ENCODE assay signal across 16 cellular contexts in the genomic region with DNA sequence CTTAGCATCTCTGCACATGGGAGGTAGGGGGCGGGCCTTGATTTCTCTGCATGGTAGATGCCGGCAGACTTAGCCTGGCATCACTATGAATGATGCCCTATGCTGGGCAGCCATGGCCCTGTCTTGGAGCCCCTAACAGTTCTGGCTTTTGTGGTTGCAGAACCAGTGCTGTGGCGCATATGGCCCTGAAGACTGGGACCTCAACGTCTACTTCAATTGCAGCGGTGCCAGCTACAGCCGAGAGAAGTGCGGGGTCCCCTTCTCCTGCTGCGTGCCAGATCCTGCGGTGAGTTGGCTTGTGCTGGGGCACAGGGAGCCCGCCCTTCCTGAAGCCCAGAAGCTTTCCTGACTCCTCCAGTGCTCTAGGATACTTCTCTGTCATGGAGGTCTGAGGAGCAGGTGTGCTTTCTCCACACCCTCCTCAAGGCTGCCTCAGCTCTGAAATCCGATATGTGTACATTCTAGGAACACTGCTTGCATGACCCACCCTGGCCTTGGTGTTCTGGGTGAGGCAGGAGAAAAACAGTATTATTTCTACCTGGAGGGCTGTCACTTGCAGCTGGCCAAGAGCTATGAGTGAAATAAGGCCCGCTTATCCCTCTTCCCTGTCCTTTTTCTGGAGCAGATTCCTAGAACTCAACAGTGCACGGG. TPM values are rescaled to one million over a fixed set of nuclear protein-coding genes. Genes with fewer than 3 reads are reported as not detected.
DNase-seq lines count a peak whose midpoint lies in the region; FAIRE-seq and TF ChIP-seq lines count a peak whose summit lies in the region.
"Had no signal": no experiment of that assay in that cellular context is flagged by ENCODE, and none has a peak within 500 bp of the region (broad histone marks: within the 10 kb centered on the region; RNA-seq: fewer than 3 reads in every experiment).

No MANE protein-coding gene starts in this region.

- intact Hi-C loops in activated CD4-positive, alpha-beta T cell treated with anti-CD3 and anti-CD28 coated beads, Interleukin-2, amount 10 ng/mL, durations not matched to agents 24 days and 14 days (cut with micrococcal nuclease) = loop anchor here (1.0 kb wide), 1 partner anchor 18 kb away; no protein-coding TSS in a partner anchor
- intact Hi-C loops in posterior vena cava (cut with DNase I) = loop anchor here in 1 of 2 donors (10.0 kb wide), 1 partner anchor 413 kb away; no protein-coding TSS in a partner anchor

- no peak overlapping the region for H3K9ac ChIP-seq in endodermal cell (ENCODE audit: extremely low read depth, low read length, poor library complexity, severe bottlenecking)

- no peak for TF ChIP-seq EP300 in Ishikawa (IDR thresholded peaks at IDR 0.05; ENCODE audit: borderline replicate concordance)

- H2AFZ ChIP-seq in hepatocyte = no peak overlapping the region

- H3K4me1 ChIP-seq in endodermal cell (ENCODE audit: control insufficient read depth, insufficient read depth, low read length) = peaks cover 3% of the 10 kb centered on the region
- H3K4me1 ChIP-seq in hepatocyte (ENCODE audit: insufficient read depth) = peaks cover 6% of the 10 kb centered on the region
- H3K4me1 ChIP-seq: SJCRH30 had no signal

- H3K4me3 ChIP-seq in endodermal cell (ENCODE audit: low read length) (no peak overlapping the region), hepatocyte (no peak overlapping the region)
- H3K4me3 ChIP-seq: SJCRH30 had no signal

- no peaks in the 10 kb centered on the region for H3K9me2 ChIP-seq in hepatocyte (replicated peaks; ENCODE audit: insufficient read depth)

- H3K27ac ChIP-seq in endodermal cell (ENCODE audit: low read depth, low read length) (no peak overlapping the region), hepatocyte (no peak overlapping the region)
- H3K27ac ChIP-seq: SJCRH30 had no signal

- TF ChIP-seq POLR2A in GM12892 (IDR thresholded peaks at IDR 0.05; ENCODE audit: low read depth, low read length) = no peak

- peaks cover 92% of the 10 kb centered on the region for H3K36me3 ChIP-seq in endodermal cell (ENCODE audit: control insufficient read depth, insufficient read depth, low read length)
- H3K36me3 ChIP-seq in hepatocyte (replicated peaks; ENCODE audit: insufficient read depth, low read depth) = peaks cover 11% of the 10 kb centered on the region

- H3K27me3 Mint-ChIP-seq in activated CD4-positive, alpha-beta T cell treated with anti-CD3 and anti-CD28 coated beads, Interleukin-2, amount 10 ng/mL, durations not matched to agents 24 days and 14 days = no peaks in the 10 kb centered on the region
- H3K27me3 Mint-ChIP-seq in brain (no peaks in the 10 kb centered on the region), endodermal cell (ENCODE audit: insufficient read depth) (no peaks in the 10 kb centered on the region)

- no peaks in the 10 kb centered on the region for H3K27me3 ChIP-seq in endodermal cell (ENCODE audit: control insufficient read depth, insufficient read depth, low read length, poor library complexity, severe bottlenecking)
- no peaks in the 10 kb centered on the region for H3K27me3 ChIP-seq in hepatocyte
- H3K27me3 ChIP-seq: SJCRH30 had no signal

- peaks cover 31% of the 10 kb centered on the region for H3K79me2 ChIP-seq in hepatocyte

- WGBS in endodermal cell (ENCODE audit: insufficient coverage in 1 of 2, insufficient read length in 1 of 2), 2 experiments = 95 to 97% methylated on average over 11 to 13 of the region's 13 CpGs
- 94% methylated on average over 13 of the region's 13 CpGs for WGBS in hepatocyte (ENCODE audit: low lambda C conversion rate, missing lambda C conversion rate)

- H3K9me3 ChIP-seq in endodermal cell (ENCODE audit: control insufficient read depth, low read length) (no peaks in the 10 kb centered on the region), hepatocyte (ENCODE audit: low read depth) (no peaks in the 10 kb centered on the region)
- H3K9me3 ChIP-seq: SJCRH30 had no signal

- no peak for TF ChIP-seq RAD21 in Ishikawa (IDR thresholded peaks at IDR 0.05; ENCODE audit: low read depth)

- TF ChIP-seq CTCF in brain (conservative IDR thresholded peaks at IDR 0.05) = no peak
- no peak for TF ChIP-seq CTCF in endodermal cell (conservative IDR thresholded peaks at IDR 0.05)
- no peak for TF ChIP-seq CTCF in hepatocyte (IDR thresholded peaks at IDR 0.05; ENCODE audit: poor library complexity)

- FAIRE-seq in GM12892 (lab: Jason Lieb, UNC) = no peak
- FAIRE-seq: H1, TTC549 had no signal

- H3K4me3 Mint-ChIP-seq in activated CD4-positive, alpha-beta T cell treated with anti-CD3 and anti-CD28 coated beads, Interleukin-2, amount 10 ng/mL, durations not matched to agents 24 days and 14 days = no peak overlapping the region
- H3K4me3 Mint-ChIP-seq in brain = no peak overlapping the region
- no peak overlapping the region for H3K4me3 Mint-ChIP-seq in endodermal cell

- H3K36me3 Mint-ChIP-seq in activated CD4-positive, alpha-beta T cell treated with anti-CD3 and anti-CD28 coated beads, Interleukin-2, amount 10 ng/mL, durations not matched to agents 24 days and 14 days (ENCODE audit: low read depth) = peaks cover 56% of the 10 kb centered on the region
- peaks cover 82% of the 10 kb centered on the region for H3K36me3 Mint-ChIP-seq in brain
- peaks cover 81% of the 10 kb centered on the region for H3K36me3 Mint-ChIP-seq in endodermal cell (ENCODE audit: low read depth)

- no peak overlapping the region for H3K4me2 ChIP-seq in hepatocyte

- no peak for DNase-seq in activated CD4-positive, alpha-beta T cell treated with anti-CD3 and anti-CD28 coated beads, Interleukin-2, amount 10 ng/mL, durations not matched to agents 24 days and 14 days
- DNase-seq in activated CD4-positive, alpha-beta T cell treated with anti-CD3 and anti-CD28 coated beads, Interleukin-2, amount 50 U/mL, for 4 hours = no peak
- DNase-seq in posterior vena cava (ENCODE audit: low spot score) = peak; percentile 74
- DNase-seq in endodermal cell = no peak
- DNase-seq in GM12892 (ENCODE audit: insufficient read length) = no peak
- DNase-seq in hepatocyte (ENCODE audit: low spot score) = no peak
- DNase-seq: IMR-90; NCI-H1048; NCI-H226; stimulated activated naive CD4-positive, alpha-beta T cell treated with Interleukin-2 at 50 U/mL for 16 hours had no signal

- peaks cover 34% of the 10 kb centered on the region for H3K4me1 Mint-ChIP-seq in activated CD4-positive, alpha-beta T cell treated with anti-CD3 and anti-CD28 coated beads, Interleukin-2, amount 10 ng/mL, durations not matched to agents 24 days and 14 days
- H3K4me1 Mint-ChIP-seq in brain = peaks cover 4% of the 10 kb centered on the region
- H3K4me1 Mint-ChIP-seq in endodermal cell = peaks cover 6% of the 10 kb centered on the region

- H3K9me3 Mint-ChIP-seq in activated CD4-positive, alpha-beta T cell treated with anti-CD3 and anti-CD28 coated beads, Interleukin-2, amount 10 ng/mL, durations not matched to agents 24 days and 14 days = no peaks in the 10 kb centered on the region
- H3K9me3 Mint-ChIP-seq in brain (no peaks in the 10 kb centered on the region), endodermal cell (no peaks in the 10 kb centered on the region)

- H4K20me1 ChIP-seq in hepatocyte (ENCODE audit: insufficient read depth, poor library complexity, severe bottlenecking) = no peaks in the 10 kb centered on the region

- peak overlapping the region; percentile 73 for H3K27ac Mint-ChIP-seq in activated CD4-positive, alpha-beta T cell treated with anti-CD3 and anti-CD28 coated beads, Interleukin-2, amount 10 ng/mL, durations not matched to agents 24 days and 14 days
- H3K27ac Mint-ChIP-seq in brain (peak overlapping the region in 4 of 5 experiments; percentile 9 to 77 (median 52)), endodermal cell (no peak overlapping the region)

TF ChIP-seq in Ishikawa, 13 proteins besides CTCF, POLR2A, EP300 and RAD21:
- TF ChIP-seq CEBPB (IDR thresholded peaks at IDR 0.05) (no peak), ZBTB7A (IDR thresholded peaks at IDR 0.05; ENCODE audit: low read depth) (no peak), TCF12 (IDR thresholded peaks at IDR 0.05; ENCODE audit: low read depth) (no peak), TAF1 (IDR thresholded peaks at IDR 0.05; ENCODE audit: low read depth) (no peak), NFIC (IDR thresholded peaks at IDR 0.05) (0 out of 2 replicates have a peak, but pooled peaks have one; percentile 9)

RNA-seq across cellular contexts. Expression of a gene that starts 25.6 kb away (rescaled TPM):
- 0.19 and 0.23 TPM in 2 replicates for total RNA-seq in activated CD4-positive, alpha-beta T cell treated with anti-CD3 and anti-CD28 coated beads, Interleukin-2, amount 10 ng/mL, durations not matched to agents 24 days and 14 days
- polyA plus RNA-seq in brain (ENCODE audit: insufficient read depth, low read depth, low replicate concordance) (not detected), hepatocyte (not detected in 2 replicates)
- total RNA-seq in posterior vena cava (under 1 TPM in 1 of 2 donors, not detected in 1; 0.10 TPM), endodermal cell (under 1 TPM in 1 of 2 donors, not detected in 1; 0.13 TPM), hepatocyte (not detected in 2 replicates)
- polyA plus RNA-seq in endodermal cell (2013, experiment 1 of 2) = not detected
- polyA plus RNA-seq in endodermal cell (2013, experiment 2 of 2) = 0.33 TPM
- polyA plus RNA-seq in GM12892 (2012; ENCODE audit: missing spikeins) = 0.13 TPM
- total RNA-seq: IMR-90, SJCRH30 had no signal
- polyA plus RNA-seq: IMR-90, liver had no signal

RNA-seq across cellular contexts. Expression of a gene that starts 58.0 kb away (rescaled TPM):
- total RNA-seq in activated CD4-positive, alpha-beta T cell treated with anti-CD3 and anti-CD28 coated beads, Interleukin-2, amount 10 ng/mL, durations not matched to agents 24 days and 14 days = 57.8 and 61.7 TPM in 2 replicates
- polyA plus RNA-seq in brain (ENCODE audit: insufficient read depth, low read depth, low replicate concordance) = 70.4 TPM
- total RNA-seq in posterior vena cava = 10 to 100 TPM; 56.6 to 57.4 TPM
- 100 to 1,000 TPM; 121 to 123 TPM for total RNA-seq in endodermal cell
- polyA plus RNA-seq in endodermal cell (2013, experiment 1 of 2) = 142 TPM
- 127 TPM for polyA plus RNA-seq in endodermal cell (2013, experiment 2 of 2)
- polyA plus RNA-seq in GM12892 (2012; ENCODE audit: missing spikeins) = 12.1 TPM
- 55.1 and 65.9 TPM in 2 replicates for total RNA-seq in hepatocyte
- polyA plus RNA-seq in hepatocyte = 90.4 and 104 TPM in 2 replicates
